Comparison of ENCODE assay signal across 8 cellular contexts in the genomic region with DNA sequence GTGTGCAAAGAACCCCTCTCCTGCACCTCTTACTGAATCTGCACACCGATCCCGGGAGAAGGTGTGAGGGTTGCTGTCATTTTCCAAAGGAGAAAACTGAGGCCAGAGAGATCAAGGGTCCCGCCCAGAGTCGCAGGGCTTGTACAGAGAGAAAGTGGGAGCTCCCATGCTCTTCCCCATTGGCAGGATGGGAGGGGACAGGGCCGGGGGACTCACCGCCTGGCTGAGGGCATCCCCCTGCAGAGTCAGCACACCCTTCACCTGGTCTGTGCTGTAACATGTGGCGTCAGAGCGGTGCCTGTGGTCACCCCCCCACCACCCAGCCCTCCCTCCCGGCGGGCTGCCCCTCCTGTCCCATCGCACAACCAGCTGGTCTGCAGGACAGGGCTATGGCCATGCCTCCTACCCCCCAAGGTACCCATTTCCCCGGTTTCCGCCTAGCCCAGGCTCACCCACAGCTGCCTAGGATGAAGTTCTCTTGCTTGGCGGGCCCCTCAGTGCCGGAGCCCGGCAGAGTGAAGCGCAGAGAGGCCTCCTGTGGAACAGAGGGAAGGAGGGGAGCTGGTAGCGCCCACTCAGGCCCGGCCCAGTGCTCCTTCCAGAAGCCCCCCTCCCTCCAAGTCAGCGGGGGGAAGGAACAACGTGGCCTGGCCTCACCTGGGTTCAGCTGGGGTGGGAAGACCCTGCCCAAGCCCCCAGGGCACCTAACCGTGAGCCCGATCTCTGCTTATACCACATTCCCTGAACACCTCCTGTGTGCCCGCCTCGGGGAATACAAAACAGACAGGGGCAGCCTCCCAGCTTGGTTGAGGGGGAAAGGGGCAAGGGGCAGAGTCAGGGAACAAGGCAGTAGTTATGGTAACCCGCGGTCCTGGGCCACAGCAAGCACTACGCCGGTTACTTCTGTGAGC. TPM values are rescaled to one million over a fixed set of nuclear protein-coding genes. Genes with fewer than 3 reads are reported as not detected.
DNase-seq lines count a peak whose midpoint lies in the region; TF ChIP-seq lines count a peak whose summit lies in the region.

No MANE protein-coding gene starts in this region.

- H3K4me1 Mint-ChIP-seq in nephron: peaks cover 20% of the 10 kb centered on the region

- H3K27me3 ChIP-seq in BLaER1 (no peaks in the 10 kb centered on the region), MM.1S (replicated peaks; ENCODE audit: insufficient read depth, low read length) (no peaks in the 10 kb centered on the region)
- H3K27me3 ChIP-seq in effector memory CD4-positive, alpha-beta T cell (replicated peaks; ENCODE audit: control insufficient read depth, insufficient read depth, low read length, poor library complexity, severe bottlenecking): no peaks in the 10 kb centered on the region

- H3K9ac ChIP-seq in BLaER1 (peak overlapping the region; percentile 82), MM.1S (ENCODE audit: low read length) (peak overlapping the region; percentile 19; the same call in 1 of the 2 replicates)

- H3K9me3 ChIP-seq in BLaER1 (no peaks in the 10 kb centered on the region), MM.1S (replicated peaks; ENCODE audit: insufficient read depth, low read length) (no peaks in the 10 kb centered on the region)
- no peaks in the 10 kb centered on the region for H3K9me3 ChIP-seq in effector memory CD4-positive, alpha-beta T cell (ENCODE audit: control insufficient read depth, low read length)

- H3K36me3 Mint-ChIP-seq in nephron (ENCODE audit: low read depth): peaks cover 16% of the 10 kb centered on the region

- H3K4me3 Mint-ChIP-seq in nephron: peak overlapping the region; percentile 87 to 91 (median 89)

- H3K4me2 ChIP-seq in BLaER1 (peak overlapping the region; percentile 100), MM.1S (ENCODE audit: low read depth, low read length) (peak overlapping the region; percentile 95)

- peaks cover 54% of the 10 kb centered on the region for H3K36me3 ChIP-seq in BLaER1
- no peaks in the 10 kb centered on the region for H3K36me3 ChIP-seq in MM.1S (replicated peaks; ENCODE audit: insufficient read depth, low read length)
- no peaks in the 10 kb centered on the region for H3K36me3 ChIP-seq in effector memory CD4-positive, alpha-beta T cell (ENCODE audit: control insufficient read depth, insufficient read depth, low read length)

- no peaks in the 10 kb centered on the region for H3K79me2 ChIP-seq in MM.1S (ENCODE audit: low read length)

- H3K4me3 ChIP-seq in BLaER1 (peak overlapping the region; percentile 87), MM.1S (ENCODE audit: low read length) (peak overlapping the region; percentile 72)
- H3K4me3 ChIP-seq in effector memory CD4-positive, alpha-beta T cell (ENCODE audit: insufficient read depth, low read depth, low read length, poor library complexity, severe bottlenecking): peak overlapping the region; percentile 88

- H3K4me1 ChIP-seq in BLaER1 (peaks cover 52% of the 10 kb centered on the region), MM.1S (ENCODE audit: low read length) (0 out of 2 replicates have a peak, but pooled peaks cover 3% of the 10 kb centered on the region)
- H3K4me1 ChIP-seq in effector memory CD4-positive, alpha-beta T cell (ENCODE audit: control insufficient read depth, insufficient read depth, low read length, poor library complexity, severe bottlenecking): peaks cover 8% of the 10 kb centered on the region

- DNase-seq in MM.1S (no peak), dedifferentiated amniotic fluid mesenchymal stem cell (ENCODE audit: extremely low spot score) (no peak), occipital lobe (lab: John Stamatoyannopoulos, UW) (no peak), OCI-M2 (lab: John Stamatoyannopoulos, UW; ENCODE audit: unreplicated experiment) (no peak)
- no peak for DNase-seq in effector memory CD4-positive, alpha-beta T cell
- DNase-seq in activated CD4-positive, CD25-positive, alpha-beta regulatory T cell treated with anti-CD3 and anti-CD28 coated beads, Interleukin-2, amount 50 U/mL, for 72 hours: no peak

- peaks cover 18% of the 10 kb centered on the region for H3F3A ChIP-seq in MM.1S (ENCODE audit: insufficient read depth, low read length)

- TF ChIP-seq CTCF in MM.1S (IDR thresholded peaks at IDR 0.05; ENCODE audit: low read length) (no peak), nephron (IDR thresholded peaks at IDR 0.05; ENCODE audit: unreplicated experiment in 3 of 3) (no peak)

- peaks cover 20% of the 10 kb centered on the region for H4K20me1 ChIP-seq in BLaER1
- no peaks in the 10 kb centered on the region for H4K20me1 ChIP-seq in MM.1S (ENCODE audit: insufficient read depth, low read length)

- peak overlapping the region; percentile 84 for H3K27ac ChIP-seq in BLaER1
- H3K27ac ChIP-seq in MM.1S (ENCODE audit: low read length): peak overlapping the region; percentile 13; the same call in 1 of the 2 replicates
- H3K27ac ChIP-seq in effector memory CD4-positive, alpha-beta T cell (ENCODE audit: insufficient read depth, low read length, poor library complexity, severe bottlenecking): peak overlapping the region; percentile 82

- H3K9me2 ChIP-seq in MM.1S (replicated peaks; ENCODE audit: insufficient read depth, low read length): no peaks in the 10 kb centered on the region

- H2AFZ ChIP-seq in MM.1S (ENCODE audit: low read length): peak overlapping the region; percentile 95

- no peaks in the 10 kb centered on the region for H3K9me3 Mint-ChIP-seq in nephron

- H3K27ac Mint-ChIP-seq in nephron: peak overlapping the region in 1 of 3 experiments; percentile 73

- no peaks in the 10 kb centered on the region for H3K27me3 Mint-ChIP-seq in nephron (ENCODE audit: low read depth)

RNA-seq across cellular contexts. Expression of gene ROGDI, which starts 1.1 kb away (rescaled TPM):
- total RNA-seq in occipital lobe: 38.7 TPM

RNA-seq across cellular contexts. Expression of gene SMIM22, which starts 6.1 kb away (rescaled TPM):
- total RNA-seq in occipital lobe: not detected

RNA-seq across cellular contexts. Expression of gene SEPTIN12, which starts 13.2 kb away (rescaled TPM):
- not detected for total RNA-seq in occipital lobe

RNA-seq across cellular contexts. Expression of gene ZNF500, which starts 34.3 kb away (rescaled TPM):
- 10.5 TPM for total RNA-seq in occipital lobe

RNA-seq across cellular contexts. Expression of gene GLYR1, which starts 45.8 kb away (rescaled TPM):
- total RNA-seq in occipital lobe: 70.2 TPM

Comparison
In these comparisons a context has a peak if more than half of its experiments do, and no peak if none do; other contexts are left out.
1. H3K27ac ChIP-seq: peak in every context shown above with its lines; median percentile 84 in BLaER1; 82 in effector memory CD4-positive, alpha-beta T cell; 13 in MM.1S.